ENCODE assay signal across 1 cellular context in the genomic region with DNA sequence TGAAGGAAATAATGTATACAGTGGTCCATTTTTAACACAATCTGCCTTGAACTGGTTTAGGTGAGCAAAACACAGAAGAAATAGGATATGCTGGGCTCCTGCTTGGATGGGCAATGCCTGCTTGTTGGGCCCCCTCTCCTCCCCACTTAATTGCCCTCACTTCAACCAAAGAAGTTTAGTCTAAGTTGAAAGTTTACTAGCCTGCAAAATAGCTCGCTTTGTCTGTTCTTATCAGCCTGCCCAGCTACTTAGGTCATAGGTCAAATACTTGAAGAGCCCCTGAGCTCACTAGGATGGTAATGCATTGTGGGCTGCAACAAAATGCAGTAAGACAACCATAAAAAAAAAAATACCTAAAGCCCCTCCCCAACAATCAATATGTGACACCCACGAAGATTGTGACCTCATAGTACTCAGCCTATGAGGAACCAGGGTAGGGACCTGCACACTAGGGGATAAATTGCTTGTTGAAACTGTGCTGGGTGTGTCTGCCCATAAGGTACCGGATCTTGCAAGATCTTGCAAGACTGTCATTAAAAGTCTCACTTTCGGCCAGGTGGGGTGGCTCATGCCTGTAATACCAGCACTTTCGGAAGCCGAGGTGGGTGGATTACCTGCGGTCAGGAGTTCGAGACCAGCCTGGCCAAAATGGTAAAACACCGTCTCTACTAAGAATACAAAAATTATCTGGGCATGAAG.
TF ChIP-seq lines count a peak whose summit lies in the region.

No MANE protein-coding gene starts in this region.

TF ChIP-seq in HepG2, 621 proteins besides CTCF, POLR2A, EP300 and RAD21:
- TF ChIP-seq DNMT3B (CRISPR knock-in tag; conservative IDR thresholded peaks at IDR 0.05) (no peak), MAFK (conservative IDR thresholded peaks at IDR 0.05 in 1 of 2, IDR thresholded peaks at IDR 0.05 in 1 of 2; ENCODE audit: low read length in 2 of 2) (no peak), FOSL1 (CRISPR knock-in tag; IDR thresholded peaks at IDR 0.05; ENCODE audit: borderline replicate concordance) (no peak), NPAS2 (CRISPR knock-in tag; IDR thresholded peaks at IDR 0.05; ENCODE audit: borderline replicate concordance) (no peak), NR2F6 (IDR thresholded peaks at IDR 0.05) (peak; percentile 78), NR2F6 (CRISPR knock-in tag; IDR thresholded peaks at IDR 0.05) (peak; percentile 53; the same call in 1 of the 2 replicates), CBFB (CRISPR knock-in tag; IDR thresholded peaks at IDR 0.05) (no peak), ZBTB20 (CRISPR knock-in tag; IDR thresholded peaks at IDR 0.05; ENCODE audit: borderline replicate concordance, low read depth) (no peak), ZNF605 (CRISPR knock-in tag; IDR thresholded peaks at IDR 0.05) (no peak), NRL (CRISPR knock-in tag; IDR thresholded peaks at IDR 0.05; ENCODE audit: borderline replicate concordance) (no peak), HNRNPUL1 (IDR thresholded peaks at IDR 0.05; ENCODE audit: low read depth, low read length) (no peak)
- TF ChIP-seq, protein P1, sequence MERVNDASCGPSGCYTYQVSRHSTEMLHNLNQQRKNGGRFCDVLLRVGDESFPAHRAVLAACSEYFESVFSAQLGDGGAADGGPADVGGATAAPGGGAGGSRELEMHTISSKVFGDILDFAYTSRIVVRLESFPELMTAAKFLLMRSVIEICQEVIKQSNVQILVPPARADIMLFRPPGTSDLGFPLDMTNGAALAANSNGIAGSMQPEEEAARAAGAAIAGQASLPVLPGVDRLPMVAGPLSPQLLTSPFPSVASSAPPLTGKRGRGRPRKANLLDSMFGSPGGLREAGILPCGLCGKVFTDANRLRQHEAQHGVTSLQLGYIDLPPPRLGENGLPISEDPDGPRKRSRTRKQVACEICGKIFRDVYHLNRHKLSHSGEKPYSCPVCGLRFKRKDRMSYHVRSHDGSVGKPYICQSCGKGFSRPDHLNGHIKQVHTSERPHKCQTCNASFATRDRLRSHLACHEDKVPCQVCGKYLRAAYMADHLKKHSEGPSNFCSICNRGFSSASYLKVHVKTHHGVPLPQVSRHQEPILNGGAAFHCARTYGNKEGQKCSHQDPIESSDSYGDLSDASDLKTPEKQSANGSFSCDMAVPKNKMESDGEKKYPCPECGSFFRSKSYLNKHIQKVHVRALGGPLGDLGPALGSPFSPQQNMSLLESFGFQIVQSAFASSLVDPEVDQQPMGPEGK (CRISPR knock-in tag; IDR thresholded peaks at IDR 0.05) = peak; percentile 63
- TF ChIP-seq, protein P2, sequence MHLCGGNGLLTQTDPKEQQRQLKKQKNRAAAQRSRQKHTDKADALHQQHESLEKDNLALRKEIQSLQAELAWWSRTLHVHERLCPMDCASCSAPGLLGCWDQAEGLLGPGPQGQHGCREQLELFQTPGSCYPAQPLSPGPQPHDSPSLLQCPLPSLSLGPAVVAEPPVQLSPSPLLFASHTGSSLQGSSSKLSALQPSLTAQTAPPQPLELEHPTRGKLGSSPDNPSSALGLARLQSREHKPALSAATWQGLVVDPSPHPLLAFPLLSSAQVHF (CRISPR knock-in tag; IDR thresholded peaks at IDR 0.05) = no peak
- TF ChIP-seq, protein P3, sequence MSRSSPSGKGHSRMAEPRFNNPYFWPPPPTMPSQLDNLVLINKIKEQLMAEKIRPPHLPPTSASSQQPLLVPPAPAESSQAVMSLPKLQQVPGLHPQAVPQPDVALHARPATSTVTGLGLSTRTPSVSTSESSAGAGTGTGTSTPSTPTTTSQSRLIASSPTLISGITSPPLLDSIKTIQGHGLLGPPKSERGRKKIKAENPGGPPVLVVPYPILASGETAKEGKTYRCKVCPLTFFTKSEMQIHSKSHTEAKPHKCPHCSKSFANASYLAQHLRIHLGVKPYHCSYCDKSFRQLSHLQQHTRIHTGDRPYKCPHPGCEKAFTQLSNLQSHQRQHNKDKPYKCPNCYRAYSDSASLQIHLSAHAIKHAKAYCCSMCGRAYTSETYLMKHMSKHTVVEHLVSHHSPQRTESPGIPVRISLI (CRISPR knock-in tag; IDR thresholded peaks at IDR 0.05; ENCODE audit: borderline replicate concordance) = 0 out of 2 replicates have a peak, but pooled peaks have one; percentile 27
- TF ChIP-seq, protein P4, sequence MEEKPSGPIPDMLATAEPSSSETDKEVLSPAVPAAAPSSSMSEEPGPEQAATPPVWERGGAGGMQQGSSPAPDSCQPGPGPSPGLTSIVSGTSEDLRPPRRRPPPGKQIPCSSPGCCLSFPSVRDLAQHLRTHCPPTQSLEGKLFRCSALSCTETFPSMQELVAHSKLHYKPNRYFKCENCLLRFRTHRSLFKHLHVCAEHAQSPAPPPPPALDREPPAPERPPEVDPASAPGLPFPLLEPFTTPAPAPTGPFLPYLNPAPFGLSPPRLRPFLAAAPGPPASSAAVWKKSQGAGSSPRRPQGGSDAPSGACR (CRISPR knock-in tag; IDR thresholded peaks at IDR 0.05) = no peak
TF ChIP-seq in HepG2: peak in this region for 3.
